ENCODE assay signal across 8 cellular contexts in genomic region chr16:87393680-87394055, GRCh38. TPM values are rescaled to one million over a fixed set of nuclear protein-coding genes. Genes with fewer than 3 reads are reported as not detected.
DNase-seq lines count a peak whose midpoint lies in the region; ATAC-seq, FAIRE-seq and TF ChIP-seq lines count a peak whose summit lies in the region.

No MANE protein-coding gene starts in this region.

- H3K27ac ChIP-seq in left ventricle myocardium inferior (replicated peaks) (peak overlapping the region; percentile 99), mucosa of rectum (ENCODE audit: low read depth in 2 of 2, low read length in 2 of 2) (peak overlapping the region; percentile 98 to 99), vagina (peak overlapping the region; percentile 100)

- H3K36me3 ChIP-seq in left ventricle myocardium inferior (peaks cover under 1% of the 10 kb centered on the region), bronchial epithelial cell (ENCODE audit: control insufficient read depth, insufficient read depth, low read length) (peaks cover 12% of the 10 kb centered on the region), mucosa of rectum (ENCODE audit: control insufficient read depth in 2 of 2, insufficient read depth in 2 of 2, low read length in 2 of 2) (peaks cover 2 to 4% of the 10 kb centered on the region in 2 donors), vagina (peaks cover 0 to 2% of the 10 kb centered on the region in 2 donors)

- intact Hi-C loops in left ventricle myocardium inferior (cut with micrococcal nuclease), result no loop called here
- intact Hi-C loops in left ventricle myocardium superior (cut with micrococcal nuclease), result no loop called here
- intact Hi-C loops in vagina (cut with DNase I), result no loop called here

- TF ChIP-seq POLR2A in vagina (IDR thresholded peaks at IDR 0.05), result no peak

- H3K9me3 ChIP-seq in left ventricle myocardium inferior (replicated peaks) (no peaks in the 10 kb centered on the region), mucosa of rectum (ENCODE audit: control insufficient read depth in 2 of 2, low read length in 2 of 2) (no peaks in the 10 kb centered on the region), vagina (no peaks in the 10 kb centered on the region)

- ATAC-seq in left ventricle myocardium superior, result no peak

- FAIRE-seq in bronchial epithelial cell (lab: Jason Lieb, UNC), result no peak

- H3K27me3 ChIP-seq in left ventricle myocardium inferior (ENCODE audit: low read depth), result no peaks in the 10 kb centered on the region
- H3K27me3 ChIP-seq in bronchial epithelial cell (ENCODE audit: control insufficient read depth, insufficient read depth, low read length), result no peaks in the 10 kb centered on the region
- H3K27me3 ChIP-seq in mucosa of rectum (ENCODE audit: control insufficient read depth in 2 of 2, insufficient read depth in 2 of 2, low read length in 2 of 2), result no peaks in the 10 kb centered on the region
- H3K27me3 ChIP-seq in vagina, result no peaks in the 10 kb centered on the region

- TF ChIP-seq CTCF in left ventricle myocardium inferior (IDR thresholded peaks at IDR 0.05; ENCODE audit: borderline replicate concordance), result no peak
- TF ChIP-seq CTCF in bronchial epithelial cell (IDR thresholded peaks at IDR 0.05; ENCODE audit: insufficient read depth, low read length, severe bottlenecking), result no peak
- no peak for TF ChIP-seq CTCF in vagina (IDR thresholded peaks at IDR 0.05)

- peaks cover 68% of the 10 kb centered on the region for H3K4me1 ChIP-seq in left ventricle myocardium inferior
- peaks cover 23 to 26% of the 10 kb centered on the region in 2 donors for H3K4me1 ChIP-seq in mucosa of rectum (ENCODE audit: control insufficient read depth in 2 of 2, insufficient read depth in 2 of 2, low read length in 2 of 2)
- H3K4me1 ChIP-seq in vagina, result peaks cover 48% of the 10 kb centered on the region

- H3K4me3 ChIP-seq in left ventricle myocardium inferior (peak overlapping the region; percentile 80), bronchial epithelial cell (ENCODE audit: low read depth, low read length) (peak overlapping the region; percentile 67), mucosa of rectum (ENCODE audit: low read length in 2 of 2) (peak overlapping the region; percentile 61 to 93), vagina (peak overlapping the region; percentile 63 to 98)

- DNase-seq in left ventricle myocardium inferior (peak; percentile 7), left ventricle myocardium superior (no peak), bronchial epithelial cell (ENCODE audit: low read depth) (no peak), vagina (ENCODE audit: extremely low spot score in 2 of 2) (no peak), HuH-7.5 (ENCODE audit: low spot score) (no peak), KG1 (lab: John Stamatoyannopoulos, UW) (no peak), AG08396 (ENCODE audit: low spot score) (no peak)

- H3K9ac ChIP-seq in mucosa of rectum (ENCODE audit: low read depth in 1 of 2, low read length in 2 of 2), result peak overlapping the region; percentile 89 to 96

RNA-seq across cellular contexts. Expression of gene MAP1LC3B, which starts 1.5 kb away (rescaled TPM):
- total RNA-seq in left ventricle myocardium inferior (131 TPM), left ventricle myocardium superior (134 TPM), bronchial epithelial cell (75.8 and 166 TPM in 2 replicates), vagina (44.9 TPM)

RNA-seq across cellular contexts. Expression of gene FBXO31, which starts 10.1 kb away (rescaled TPM):
- total RNA-seq in left ventricle myocardium inferior (74.5 TPM), left ventricle myocardium superior (71.7 TPM), bronchial epithelial cell (22.9 and 24.7 TPM in 2 replicates), vagina (93.3 TPM)
